In the genomic region with DNA sequence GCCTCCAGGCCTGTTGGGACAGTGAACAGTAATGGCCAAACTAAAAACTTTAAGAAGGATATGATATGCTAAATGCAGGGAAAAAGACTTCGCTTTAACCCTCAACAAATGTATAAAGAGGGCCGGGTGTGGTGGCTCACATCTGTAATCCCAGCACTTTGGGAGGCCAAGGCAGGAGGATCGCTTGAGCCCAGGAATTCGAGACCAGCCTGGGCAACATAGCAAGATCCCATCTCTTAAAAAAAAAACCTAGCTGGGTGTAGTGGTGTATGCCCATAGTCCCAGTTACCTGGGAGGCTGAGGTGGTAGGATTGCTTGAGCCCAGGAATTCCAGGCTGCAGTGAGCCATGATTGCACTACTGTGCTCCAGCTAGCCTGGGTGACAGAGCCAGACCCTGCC, we compare ENCODE assay signal across 2 cellular contexts.
TF ChIP-seq lines count a peak whose summit lies in the region.

No MANE protein-coding gene starts in this region.

TF ChIP-seq in K562, 482 proteins besides CTCF, POLR2A, EP300 and RAD21:
- TF ChIP-seq ZNF121 (CRISPR knock-in tag; conservative IDR thresholded peaks at IDR 0.05), result peak; percentile 54; the same call in 1 of the 2 replicates

TF ChIP-seq in HepG2, 621 proteins besides CTCF, POLR2A, EP300 and RAD21:
- peak; percentile 79 for TF ChIP-seq ZNF121 (CRISPR knock-in tag; IDR thresholded peaks at IDR 0.05)
